In genomic region chr11:64739871-64740270, GRCh38 we compare ENCODE assay signal across 22 cellular contexts. TPM values are rescaled to one million over a fixed set of nuclear protein-coding genes. Genes with fewer than 3 reads are reported as not detected.
"Had no signal": no experiment of that assay in that cellular context is flagged by ENCODE, and none has a peak within 500 bp of the region (broad histone marks: within the 10 kb centered on the region; RNA-seq: fewer than 3 reads in every experiment).

No MANE protein-coding gene starts in this region.

- H3K9me3 Mint-ChIP-seq: activated T-helper 17 cell treated with anti-CD3 and anti-CD28 coated beads, Interleukin-2, amount 50 U/mL, for 72 hours; stimulated activated naive CD8-positive, alpha-beta T cell treated with anti-CD3 and anti-CD28 coated beads, Interleukin-15, amount 100 ng/mL, for 72 hours; T-helper 2 cell treated with Interferon-gamma antibody and Interleukin-4, amounts not matched to agents 5 μg/mL and 100 μg/mL, for 36 hours had no signal

- H3K27ac Mint-ChIP-seq: activated CD8-positive, alpha-beta T cell treated with anti-CD3 and anti-CD28 coated beads, Interleukin-2, amount 10 ng/mL, durations not matched to agents 7 days and 5 days; T-helper 2 cell treated with Interferon-gamma antibody and Interleukin-4, amounts not matched to agents 5 μg/mL and 100 μg/mL, for 36 hours had no signal

- H3K4me3 ChIP-seq: lower lobe of right lung, mucosa of descending colon, ovary, prostate gland, suprapubic skin, tibial nerve had no signal

- H3K9me3 ChIP-seq: lower lobe of right lung, mucosa of descending colon, ovary, prostate gland, suprapubic skin, tibial nerve had no signal

- H3K4me3 Mint-ChIP-seq: activated CD8-positive, alpha-beta T cell treated with anti-CD3 and anti-CD28 coated beads, Interleukin-2, amount 10 ng/mL, durations not matched to agents 7 days and 5 days; stimulated activated naive CD8-positive, alpha-beta T cell treated with anti-CD3 and anti-CD28 coated beads, Interleukin-15, amount 100 ng/mL, for 72 hours had no signal

- H3K27ac ChIP-seq: lower lobe of right lung, ovary, prostate gland, suprapubic skin, tibial nerve, VCaP had no signal

- H3K36me3 ChIP-seq: ovary, prostate gland, suprapubic skin had no signal

- H3K27me3 Mint-ChIP-seq: activated T-helper 17 cell treated with anti-CD3 and anti-CD28 coated beads, Interleukin-2, amount 50 U/mL, for 72 hours; stimulated activated naive CD8-positive, alpha-beta T cell treated with anti-CD3 and anti-CD28 coated beads, Interleukin-15, amount 100 ng/mL, for 72 hours had no signal

- ATAC-seq: activated CD8-positive, alpha-beta T cell treated with anti-CD3 and anti-CD28 coated beads, Interleukin-2, amount 10 ng/mL, durations not matched to agents 7 days and 5 days; activated T-helper 17 cell treated with anti-CD3 and anti-CD28 coated beads, Interleukin-2, amount 50 U/mL, for 72 hours; lower lobe of right lung; mucosa of descending colon; stimulated activated naive CD8-positive, alpha-beta T cell treated with anti-CD3 and anti-CD28 coated beads, Interleukin-15, amount 100 ng/mL, for 72 hours had no signal

- H3K27me3 ChIP-seq: ovary had no signal

- DNase-seq: activated CD4-positive, alpha-beta T cell treated with anti-CD3 and anti-CD28 coated beads, Interleukin-2, amount 50 U/mL, for 1 hour; activated CD4-positive, CD25-positive, alpha-beta regulatory T cell treated with anti-CD3 and anti-CD28 coated beads, Interleukin-2, amount 50 U/mL, for 72 hours; activated CD8-positive, alpha-beta T cell treated with anti-CD3 and anti-CD28 coated beads, Interleukin-2, amount 10 ng/mL, durations not matched to agents 7 days and 5 days; cerebellar nuclear complex; cortex of kidney; erythroblast; foreskin fibroblast; kidney; lower lobe of right lung; mesendoderm; mucosa of descending colon; ovary; stimulated activated CD4-positive, alpha-beta T cell treated with anti-CD3 and anti-CD28 coated beads, Interleukin-12 subunit alpha, Interleukin-12 subunit beta, amount 100 ng/mL, for 4 hours; stimulated activated CD4-positive, alpha-beta T cell treated with anti-CD3 and anti-CD28 coated beads, Interleukin-4, amount 100 ng/mL, for 4 hours; stimulated activated naive CD8-positive, alpha-beta T cell treated with anti-CD3 and anti-CD28 coated beads, Interleukin-15, amount 100 ng/mL, for 72 hours had no signal

RNA-seq across cellular contexts. Expression of gene NRXN2, which starts 16.9 kb away (rescaled TPM):
- total RNA-seq: glomerular endothelial cell had no signal

RNA-seq across cellular contexts. Expression of gene PYGM, which starts 19.9 kb away (rescaled TPM):
- total RNA-seq: glomerular endothelial cell had no signal
